ENCODE assay signal across 1 cellular context in the genomic region with DNA sequence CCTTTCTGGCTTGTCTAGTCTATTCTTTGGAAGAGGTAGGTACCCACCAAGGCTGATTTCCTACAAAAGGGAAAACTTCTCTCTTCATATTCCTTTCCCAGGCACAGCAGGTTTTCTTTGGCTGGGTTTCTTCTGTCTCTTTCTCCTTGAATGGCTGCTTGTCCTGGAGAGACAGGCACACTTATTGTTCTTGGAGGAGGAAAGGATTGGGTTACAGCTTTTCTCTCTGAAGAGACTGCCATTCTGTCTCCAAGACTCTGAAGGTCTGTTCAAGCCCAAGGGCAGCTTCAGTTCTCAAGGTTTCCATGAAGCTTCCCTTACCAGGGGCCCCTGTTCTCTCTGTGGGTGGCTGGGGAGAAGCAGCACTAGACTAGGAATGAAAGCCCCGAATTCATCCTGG.
TF ChIP-seq lines count a peak whose summit lies in the region.

No MANE protein-coding gene starts in this region.

TF ChIP-seq in endothelial cell of umbilical vein, 7 proteins besides CTCF, POLR2A, EP300 and RAD21:
- no peak for TF ChIP-seq POLR2AphosphoS5 (IDR thresholded peaks at IDR 0.05; ENCODE audit: insufficient read depth, low read depth, low read length)
- no peak for TF ChIP-seq GATA2 (IDR thresholded peaks at IDR 0.05; ENCODE audit: insufficient read depth, insufficient read length, low read depth, low read length)
- no peak for TF ChIP-seq FOS (IDR thresholded peaks at IDR 0.05; ENCODE audit: borderline replicate concordance, insufficient read depth, low read length)
- TF ChIP-seq EZH2 (IDR thresholded peaks at IDR 0.05; ENCODE audit: borderline replicate concordance, low read depth, low read length, severe bottlenecking) = no peak
- TF ChIP-seq, protein P1, sequence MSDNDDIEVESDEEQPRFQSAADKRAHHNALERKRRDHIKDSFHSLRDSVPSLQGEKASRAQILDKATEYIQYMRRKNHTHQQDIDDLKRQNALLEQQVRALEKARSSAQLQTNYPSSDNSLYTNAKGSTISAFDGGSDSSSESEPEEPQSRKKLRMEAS (IDR thresholded peaks at IDR 0.05; ENCODE audit: insufficient read depth, insufficient read length) = no peak
- no peak for TF ChIP-seq MYC (IDR thresholded peaks at IDR 0.05; ENCODE audit: low read depth, low read length)
- TF ChIP-seq JUN (IDR thresholded peaks at IDR 0.05; ENCODE audit: borderline replicate concordance, insufficient read depth, insufficient read length, low read depth) = no peak
TF ChIP-seq in endothelial cell of umbilical vein: peak in this region for 0.
